9 cellular contexts compared by ENCODE assay signal in the genomic region with DNA sequence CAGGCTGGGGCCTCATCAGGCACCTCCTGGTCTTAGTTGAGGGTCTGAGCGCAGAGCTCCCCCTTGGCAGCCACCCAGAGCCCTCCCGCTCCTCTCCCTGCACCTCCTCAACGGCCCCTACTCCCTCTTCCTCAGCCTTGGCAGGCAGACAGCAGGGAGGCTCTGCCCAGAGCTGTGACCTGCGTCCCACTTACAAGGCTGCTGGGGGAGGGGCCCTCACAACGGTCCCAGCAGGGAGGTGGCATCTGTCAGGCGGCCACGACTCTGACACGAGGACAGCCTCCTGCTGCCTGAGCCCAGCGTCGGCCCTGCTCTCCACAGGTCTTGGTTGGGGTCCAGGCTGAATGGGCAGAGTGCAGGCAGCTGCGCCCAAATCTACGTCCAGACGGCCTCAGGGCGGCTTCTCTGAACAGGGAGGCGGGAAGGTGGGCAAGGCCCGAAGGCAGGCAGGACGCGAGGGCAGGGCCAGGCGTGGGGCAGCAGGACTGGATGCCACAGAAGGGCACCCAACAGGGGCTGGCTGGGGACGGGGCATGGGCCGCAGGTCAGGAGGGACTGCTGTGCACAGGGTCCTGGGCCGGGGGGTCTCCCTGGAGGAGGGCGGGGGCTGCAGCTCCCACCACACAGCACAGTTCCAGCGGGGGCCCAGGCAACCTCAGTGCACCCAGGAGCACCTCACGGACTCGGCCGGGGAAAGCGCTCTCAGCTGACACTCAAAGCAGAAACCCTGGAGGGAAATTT. TPM values are rescaled to one million over a fixed set of nuclear protein-coding genes. Genes with fewer than 3 reads are reported as not detected.
DNase-seq lines count a peak whose midpoint lies in the region; ATAC-seq and TF ChIP-seq lines count a peak whose summit lies in the region.
"Had no signal": no experiment of that assay in that cellular context is flagged by ENCODE, and none has a peak within 500 bp of the region (broad histone marks: within the 10 kb centered on the region; RNA-seq: fewer than 3 reads in every experiment).

No MANE protein-coding gene starts in this region.

- no peak for DNase-seq in activated CD4-positive, alpha-beta T cell treated with anti-CD3 and anti-CD28 coated beads, Interleukin-2, amount 10 ng/mL, durations not matched to agents 24 days and 14 days
- DNase-seq in activated CD4-positive, alpha-beta T cell treated with anti-CD3 and anti-CD28 coated beads, Interleukin-2, amount 50 U/mL, for 1 hour = no peak
- DNase-seq in cerebellar cortex (ENCODE audit: low spot score) (peak; percentile 61), Calu3 (no peak), MM.1S (no peak)
- DNase-seq: GOT3 had no signal

- no peaks in the 10 kb centered on the region for H3K9me3 Mint-ChIP-seq in activated CD4-positive, alpha-beta T cell treated with anti-CD3 and anti-CD28 coated beads, Interleukin-2, amount 10 ng/mL, durations not matched to agents 24 days and 14 days
- no peaks in the 10 kb centered on the region for H3K9me3 Mint-ChIP-seq in Calu3 (ENCODE audit: low read depth, unreplicated experiment)

- 38% methylated on average over 28 of the region's 28 CpGs for WGBS in liver

- H3K4me3 Mint-ChIP-seq in activated CD4-positive, alpha-beta T cell treated with anti-CD3 and anti-CD28 coated beads, Interleukin-2, amount 10 ng/mL, durations not matched to agents 24 days and 14 days = no peak overlapping the region
- H3K4me3 Mint-ChIP-seq in Calu3 (ENCODE audit: low read depth, unreplicated experiment) = no peak overlapping the region

- H3F3A ChIP-seq in MM.1S (ENCODE audit: insufficient read depth, low read length) = no peaks in the 10 kb centered on the region

- TF ChIP-seq RAD21 in liver (IDR thresholded peaks at IDR 0.05) = peak in 1 of 2 donors; percentile 21

- no peak overlapping the region for H3K4me3 ChIP-seq in liver (ENCODE audit: low read depth in 1 of 3, low read length in 3 of 3)
- H3K4me3 ChIP-seq in MM.1S (ENCODE audit: low read length) = no peak overlapping the region

- H3K4me1 Mint-ChIP-seq in activated CD4-positive, alpha-beta T cell treated with anti-CD3 and anti-CD28 coated beads, Interleukin-2, amount 10 ng/mL, durations not matched to agents 24 days and 14 days = peaks cover 6% of the 10 kb centered on the region
- no peaks in the 10 kb centered on the region for H3K4me1 Mint-ChIP-seq in Calu3 (ENCODE audit: low read depth, unreplicated experiment)

- peaks cover 19 to 48% (median 34%) of the 10 kb centered on the region in 4 donors for H3K4me1 ChIP-seq in liver (ENCODE audit: control insufficient read depth in 4 of 4, insufficient read depth in 4 of 4, low read length in 3 of 4)
- no peaks in the 10 kb centered on the region for H3K4me1 ChIP-seq in MM.1S (ENCODE audit: low read length)

- H3K9me3 ChIP-seq in liver (ENCODE audit: control insufficient read depth in 4 of 4, low read length in 3 of 4) (no peaks in the 10 kb centered on the region), MM.1S (replicated peaks; ENCODE audit: insufficient read depth, low read length) (no peaks in the 10 kb centered on the region)

- peaks cover 0 to 4% (median 3%) of the 10 kb centered on the region in 4 donors for H3K36me3 ChIP-seq in liver (ENCODE audit: control insufficient read depth in 4 of 4, insufficient read depth in 3 of 4, low read depth in 1 of 4, low read length in 3 of 4)
- H3K36me3 ChIP-seq in MM.1S (replicated peaks; ENCODE audit: insufficient read depth, low read length) = no peaks in the 10 kb centered on the region

- H3K27ac Mint-ChIP-seq in activated CD4-positive, alpha-beta T cell treated with anti-CD3 and anti-CD28 coated beads, Interleukin-2, amount 10 ng/mL, durations not matched to agents 24 days and 14 days = peak overlapping the region; percentile 67
- no peak overlapping the region for H3K27ac Mint-ChIP-seq in Calu3 (ENCODE audit: unreplicated experiment)

- H3K79me2 ChIP-seq in MM.1S (ENCODE audit: low read length) = peaks cover 65% of the 10 kb centered on the region

- H3K4me2 ChIP-seq in MM.1S (ENCODE audit: low read depth, low read length) = no peak overlapping the region

- H3K27me3 Mint-ChIP-seq in activated CD4-positive, alpha-beta T cell treated with anti-CD3 and anti-CD28 coated beads, Interleukin-2, amount 10 ng/mL, durations not matched to agents 24 days and 14 days = no peaks in the 10 kb centered on the region
- H3K27me3 Mint-ChIP-seq in Calu3 (ENCODE audit: unreplicated experiment) = no peaks in the 10 kb centered on the region

- H2AFZ ChIP-seq in MM.1S (ENCODE audit: low read length) = no peak overlapping the region

- H4K20me1 ChIP-seq in MM.1S (ENCODE audit: insufficient read depth, low read length) = no peaks in the 10 kb centered on the region

- TF ChIP-seq CTCF in liver (IDR thresholded peaks at IDR 0.05; ENCODE audit: low read depth, low read length, missing input control) (no peak), Calu3 (IDR thresholded peaks at IDR 0.05; ENCODE audit: unreplicated experiment) (no peak), MM.1S (IDR thresholded peaks at IDR 0.05; ENCODE audit: low read length) (no peak)

- intact Hi-C loops in activated CD4-positive, alpha-beta T cell treated with anti-CD3 and anti-CD28 coated beads, Interleukin-2, amount 10 ng/mL, durations not matched to agents 24 days and 14 days (cut with micrococcal nuclease) = no loop called here
- intact Hi-C loops in Calu3 (cut with micrococcal nuclease; ENCODE audit: unreplicated experiment) = no loop called here

- no peaks in the 10 kb centered on the region for H3K9me2 ChIP-seq in MM.1S (replicated peaks; ENCODE audit: insufficient read depth, low read length)

- no peak for ATAC-seq in esophagus mucosa

- H3K27ac ChIP-seq in liver (ENCODE audit: low read depth in 1 of 2, low read length in 2 of 2) = peak overlapping the region; percentile 72 to 87
- peak overlapping the region; percentile 30 for H3K27ac ChIP-seq in temporal lobe (ENCODE audit: low read depth, low read length)
- no peak overlapping the region for H3K27ac ChIP-seq in MM.1S (ENCODE audit: low read length)

- H3K27me3 ChIP-seq in liver (ENCODE audit: control insufficient read depth in 4 of 4, insufficient read depth in 4 of 4, low read length in 3 of 4) (no peaks in the 10 kb centered on the region), MM.1S (replicated peaks; ENCODE audit: insufficient read depth, low read length) (no peaks in the 10 kb centered on the region)

- peaks cover 29% of the 10 kb centered on the region for H3K36me3 Mint-ChIP-seq in activated CD4-positive, alpha-beta T cell treated with anti-CD3 and anti-CD28 coated beads, Interleukin-2, amount 10 ng/mL, durations not matched to agents 24 days and 14 days (ENCODE audit: low read depth)
- H3K36me3 Mint-ChIP-seq in Calu3 (ENCODE audit: insufficient read depth, unreplicated experiment) = peaks cover 11% of the 10 kb centered on the region

- BruUV-seq in Calu3 (replicated peaks; lab: Mats Ljungman, UMichigan) = no TSS peak

- no peak overlapping the region for H3K9ac ChIP-seq in liver (ENCODE audit: low read depth in 1 of 2, low read length in 2 of 2)
- no peak overlapping the region for H3K9ac ChIP-seq in MM.1S (ENCODE audit: low read length)

- CTCF ChIA-PET in Calu3 (lab: Charles Lee) = no interaction called here

TF ChIP-seq in liver, 16 proteins besides CTCF, POLR2A, EP300 and RAD21:
- peak; percentile 95 for TF ChIP-seq SP1 (IDR thresholded peaks at IDR 0.05)
- no peak for TF ChIP-seq HNF4G (IDR thresholded peaks at IDR 0.05)
- TF ChIP-seq, protein P1, sequence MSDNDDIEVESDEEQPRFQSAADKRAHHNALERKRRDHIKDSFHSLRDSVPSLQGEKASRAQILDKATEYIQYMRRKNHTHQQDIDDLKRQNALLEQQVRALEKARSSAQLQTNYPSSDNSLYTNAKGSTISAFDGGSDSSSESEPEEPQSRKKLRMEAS (IDR thresholded peaks at IDR 0.05) = peak; percentile 82
- TF ChIP-seq JUND (IDR thresholded peaks at IDR 0.05) = no peak
- TF ChIP-seq, protein P2, sequence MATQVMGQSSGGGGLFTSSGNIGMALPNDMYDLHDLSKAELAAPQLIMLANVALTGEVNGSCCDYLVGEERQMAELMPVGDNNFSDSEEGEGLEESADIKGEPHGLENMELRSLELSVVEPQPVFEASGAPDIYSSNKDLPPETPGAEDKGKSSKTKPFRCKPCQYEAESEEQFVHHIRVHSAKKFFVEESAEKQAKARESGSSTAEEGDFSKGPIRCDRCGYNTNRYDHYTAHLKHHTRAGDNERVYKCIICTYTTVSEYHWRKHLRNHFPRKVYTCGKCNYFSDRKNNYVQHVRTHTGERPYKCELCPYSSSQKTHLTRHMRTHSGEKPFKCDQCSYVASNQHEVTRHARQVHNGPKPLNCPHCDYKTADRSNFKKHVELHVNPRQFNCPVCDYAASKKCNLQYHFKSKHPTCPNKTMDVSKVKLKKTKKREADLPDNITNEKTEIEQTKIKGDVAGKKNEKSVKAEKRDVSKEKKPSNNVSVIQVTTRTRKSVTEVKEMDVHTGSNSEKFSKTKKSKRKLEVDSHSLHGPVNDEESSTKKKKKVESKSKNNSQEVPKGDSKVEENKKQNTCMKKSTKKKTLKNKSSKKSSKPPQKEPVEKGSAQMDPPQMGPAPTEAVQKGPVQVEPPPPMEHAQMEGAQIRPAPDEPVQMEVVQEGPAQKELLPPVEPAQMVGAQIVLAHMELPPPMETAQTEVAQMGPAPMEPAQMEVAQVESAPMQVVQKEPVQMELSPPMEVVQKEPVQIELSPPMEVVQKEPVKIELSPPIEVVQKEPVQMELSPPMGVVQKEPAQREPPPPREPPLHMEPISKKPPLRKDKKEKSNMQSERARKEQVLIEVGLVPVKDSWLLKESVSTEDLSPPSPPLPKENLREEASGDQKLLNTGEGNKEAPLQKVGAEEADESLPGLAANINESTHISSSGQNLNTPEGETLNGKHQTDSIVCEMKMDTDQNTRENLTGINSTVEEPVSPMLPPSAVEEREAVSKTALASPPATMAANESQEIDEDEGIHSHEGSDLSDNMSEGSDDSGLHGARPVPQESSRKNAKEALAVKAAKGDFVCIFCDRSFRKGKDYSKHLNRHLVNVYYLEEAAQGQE (IDR thresholded peaks at IDR 0.05) = peak; percentile 27
- TF ChIP-seq HNF4A (conservative IDR thresholded peaks at IDR 0.05) = peak; percentile 75 to 85
- no peak for TF ChIP-seq FOXA1 (IDR thresholded peaks at IDR 0.05)
- TF ChIP-seq RXRA (IDR thresholded peaks at IDR 0.05) = peak; percentile 96
- no peak for TF ChIP-seq TAF1 (conservative IDR thresholded peaks at IDR 0.05)
- TF ChIP-seq YY1 (IDR thresholded peaks at IDR 0.05) = peak; percentile 74
TF ChIP-seq in liver: peak in this region for 6.

RNA-seq across cellular contexts. Expression of a gene that starts 7.5 kb away (rescaled TPM):
- 100 and 102 TPM in 2 replicates for total RNA-seq in activated CD4-positive, alpha-beta T cell treated with anti-CD3 and anti-CD28 coated beads, Interleukin-2, amount 10 ng/mL, durations not matched to agents 24 days and 14 days
- total RNA-seq in liver (10 to 100 TPM; 13.0 to 13.1 TPM), temporal lobe (7.4 TPM), esophagus mucosa (3.1 TPM), Calu3 (2022) (21.4 and 25.5 TPM in 2 replicates)
- 10 to 100 TPM in 1 of 2 donors, 1 to 10 TPM in 1; 8.4 to 28.0 TPM for polyA plus RNA-seq in liver
